Comparison of ENCODE assay signal across 8 cellular contexts in genomic region chr9:113309204-113309813, GRCh38. TPM values are rescaled to one million over a fixed set of nuclear protein-coding genes. Genes with fewer than 3 reads are reported as not detected.
DNase-seq lines count a peak whose midpoint lies in the region; ATAC-seq, FAIRE-seq and TF ChIP-seq lines count a peak whose summit lies in the region.

No MANE protein-coding gene starts in this region.

- no peak overlapping the region for H3K27ac ChIP-seq in small intestine (ENCODE audit: low read depth in 1 of 2, low read length in 1 of 2)

- H3K4me3 ChIP-seq in WI38 (ENCODE audit: low read depth, low read length) = no peak overlapping the region
- no peak overlapping the region for H3K4me3 ChIP-seq in small intestine (ENCODE audit: low read depth in 1 of 2, low read length in 2 of 2)

- peak; percentile 76 for ATAC-seq in Right ventricle myocardium superior (ENCODE audit: poor library complexity)
- ATAC-seq in Right ventricle myocardium inferior = no peak
- ATAC-seq in HG02852 (IDR thresholded peaks at IDR 0.05; ENCODE audit: unreplicated experiment) = no peak

- H3K9me3 ChIP-seq in small intestine (ENCODE audit: control insufficient read depth, low read depth) = no peaks in the 10 kb centered on the region

- no peaks in the 10 kb centered on the region for H3K36me3 ChIP-seq in small intestine (ENCODE audit: control insufficient read depth in 2 of 2, insufficient read depth in 2 of 2, low read length in 2 of 2)

- no peaks in the 10 kb centered on the region for H3K27me3 ChIP-seq in small intestine (ENCODE audit: control insufficient read depth in 2 of 2, insufficient read depth in 2 of 2, low read length in 2 of 2)

- FAIRE-seq in small intestine (lab: Jason Lieb, UNC) = peak; percentile 23

- DNase-seq in Right ventricle myocardium superior = no peak
- DNase-seq in Right ventricle myocardium inferior (ENCODE audit: missing footprints) = no peak
- DNase-seq in LoVo (ENCODE audit: low spot score) = peak; percentile 45
- DNase-seq in foreskin melanocyte = peak; percentile 30
- peak; percentile 71 for DNase-seq in small intestine
- no peak for DNase-seq in middle frontal gyrus (ENCODE audit: extremely low spot score, low spot score)

- TF ChIP-seq CTCF in WI38 (IDR thresholded peaks at IDR 0.05; ENCODE audit: low read depth, low read length) = peak; percentile 64

- H3K4me1 ChIP-seq in small intestine (ENCODE audit: control insufficient read depth in 2 of 2, insufficient read depth in 1 of 2, low read depth in 1 of 2, low read length in 1 of 2) = no peaks in the 10 kb centered on the region

- intact Hi-C loops in Right ventricle myocardium superior (cut with DNase I) (loop anchor here (5.0 kb wide), 1 partner anchor 98 kb away; no protein-coding TSS in a partner anchor), Right ventricle myocardium inferior (cut with DNase I) (loop anchor here (1.0 to 2.0 kb wide), 2 partner anchors 98 to 349 kb away; no protein-coding TSS in a partner anchor)

- 3 to 10% (median 8%) methylated on average over 2 of the region's 2 CpGs for WGBS in small intestine, 3 donors

RNA-seq across cellular contexts. Expression of gene RNF183, which starts 6.1 kb away (rescaled TPM):
- not detected for total RNA-seq in Right ventricle myocardium superior
- not detected for total RNA-seq in Right ventricle myocardium inferior
- polyA plus RNA-seq in small intestine = 1 to 10 TPM in 1 of 3 donors, under 1 TPM in 1, not detected in 1; 0.54 to 1.7 TPM

RNA-seq across cellular contexts. Expression of gene WDR31, which starts 30.8 kb away (rescaled TPM):
- total RNA-seq in Right ventricle myocardium superior = 13.8 TPM
- total RNA-seq in Right ventricle myocardium inferior = 13.0 TPM
- polyA plus RNA-seq in small intestine = 1 to 10 TPM in 1 of 3 donors, under 1 TPM in 1, not detected in 1; 0.45 to 1.6 TPM

RNA-seq across cellular contexts. Expression of gene PRPF4, which starts 33.9 kb away (rescaled TPM):
- total RNA-seq in Right ventricle myocardium superior = 11.0 TPM
- 11.0 TPM for total RNA-seq in Right ventricle myocardium inferior
- 10 to 100 TPM in 1 of 3 donors, 1 to 10 TPM in 2; 7.6 to 14.0 (median 8.5) TPM for polyA plus RNA-seq in small intestine

RNA-seq across cellular contexts. Expression of gene CDC26, which starts 33.9 kb away (rescaled TPM):
- 40.1 TPM for total RNA-seq in Right ventricle myocardium superior
- 38.3 TPM for total RNA-seq in Right ventricle myocardium inferior
- polyA plus RNA-seq in small intestine = 10 to 100 TPM; 33.4 to 77.0 (median 69.1) TPM

RNA-seq across cellular contexts. Expression of gene BSPRY, which starts 40.0 kb away (rescaled TPM):
- total RNA-seq in Right ventricle myocardium superior = 0.24 TPM
- total RNA-seq in Right ventricle myocardium inferior = 0.35 TPM
- 10 to 100 TPM; 14.9 to 16.8 (median 15.8) TPM for polyA plus RNA-seq in small intestine

Comparison
In these comparisons a context has a peak if more than half of its experiments do, and no peak if none do; other contexts are left out.
1. DNase-seq: peak in LoVo (single experiment), foreskin melanocyte (single experiment) and small intestine (single experiment); none in Right ventricle myocardium superior (single experiment), Right ventricle myocardium inferior (single experiment) and middle frontal gyrus (single experiment).